Comparison of ENCODE assay signal across 7 cellular contexts in the genomic region with DNA sequence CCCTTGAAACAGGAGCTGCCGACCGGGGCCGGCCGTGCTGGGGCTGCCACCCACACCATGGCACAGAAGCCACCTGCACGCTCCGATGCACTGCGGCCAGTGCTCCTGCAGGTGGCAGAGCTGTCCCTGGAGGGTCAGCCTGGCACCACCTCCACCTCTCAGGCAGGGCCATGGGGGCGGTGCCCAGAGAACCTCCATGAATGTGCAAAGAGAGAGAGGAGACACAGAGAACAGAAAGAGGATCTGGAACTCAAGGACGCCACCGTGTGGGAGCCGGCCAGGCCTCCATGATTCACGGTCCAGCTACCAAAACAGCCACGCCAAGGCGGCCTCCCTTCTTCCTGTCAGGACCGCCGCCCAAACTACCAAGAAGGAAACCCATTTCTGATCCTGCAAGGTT.
DNase-seq lines count a peak whose midpoint lies in the region; ATAC-seq and TF ChIP-seq lines count a peak whose summit lies in the region.
"Not testable (repeated sequence)": the region's sequence is repeated elsewhere in the genome, so short reads cannot be mapped to it uniquely, and the experiment has no call there.

No MANE protein-coding gene starts in this region.

- peak in 2 of 3 experiments; percentile 33 to 40 for TF ChIP-seq CTCF in esophagus muscularis mucosa (IDR thresholded peaks at IDR 0.05)

- peak; percentile 55 for DNase-seq in activated CD4-positive, alpha-beta T cell treated with anti-CD3 and anti-CD28 coated beads for 1 hour
- DNase-seq in activated gamma-delta T cell treated with Interleukin-2 at 50 U/mL for 16 hours (peak; percentile 70), naive B cell (peak; percentile 82)
- DNase-seq in esophagus muscularis mucosa (ENCODE audit: extremely low spot score) = not testable (repeated sequence)
- DNase-seq in stimulated activated CD4-positive, alpha-beta T cell treated with anti-CD3 and anti-CD28 coated beads, Interleukin-4, amount 100 ng/mL, for 48 hours (ENCODE audit: low read depth in 2 of 2) = peak; percentile 65 to 68

- H3K27me3 Mint-ChIP-seq in naive B cell = not testable (repeated sequence)

- ATAC-seq in GM18517 (IDR thresholded peaks at IDR 0.05; ENCODE audit: unreplicated experiment) (peak; percentile 61), HG03095 (IDR thresholded peaks at IDR 0.05; ENCODE audit: unreplicated experiment) (peak; percentile 41), naive B cell (ENCODE audit: low read depth in 2 of 2) (peak; percentile 49 to 65)

- H3K27ac Mint-ChIP-seq in naive B cell = peak overlapping the region in 1 of 6 donors; percentile 38

- not testable (repeated sequence) for H3K27ac ChIP-seq in esophagus muscularis mucosa (replicated peaks in 1 of 4)

- H3K9me3 ChIP-seq in esophagus muscularis mucosa = not testable (repeated sequence)

- not testable (repeated sequence) for TF ChIP-seq EP300 in esophagus muscularis mucosa (IDR thresholded peaks at IDR 0.05)

- intact Hi-C loops in esophagus muscularis mucosa (cut with DNase I) = not testable (repeated sequence)

- H3K9me3 Mint-ChIP-seq in naive B cell = not testable (repeated sequence)

- H3K36me3 ChIP-seq in esophagus muscularis mucosa = not testable (repeated sequence)

- H3K4me1 ChIP-seq in esophagus muscularis mucosa = not testable (repeated sequence)

- not testable (repeated sequence) for H3K4me1 Mint-ChIP-seq in naive B cell

- not testable (repeated sequence) for TF ChIP-seq POLR2A in esophagus muscularis mucosa (IDR thresholded peaks at IDR 0.05; ENCODE audit: low read depth)

- not testable (repeated sequence) for H3K4me3 Mint-ChIP-seq in naive B cell

- not testable (repeated sequence) for H3K27me3 ChIP-seq in esophagus muscularis mucosa

- not testable (repeated sequence) for H3K36me3 Mint-ChIP-seq in naive B cell

- H3K4me3 ChIP-seq in esophagus muscularis mucosa = not testable (repeated sequence)

- WGBS in esophagus muscularis mucosa = no CpG with 5 or more reads among the region's 16 CpGs
